8 cellular contexts compared by ENCODE assay signal in genomic region chr7:44087914-44088838, GRCh38. TPM values are rescaled to one million over a fixed set of nuclear protein-coding genes. Genes with fewer than 3 reads are reported as not detected.
DNase-seq lines count a peak whose midpoint lies in the region; TF ChIP-seq lines count a peak whose summit lies in the region.
"Had no signal": no experiment of that assay in that cellular context is flagged by ENCODE, and none has a peak within 500 bp of the region (broad histone marks: within the 10 kb centered on the region; RNA-seq: fewer than 3 reads in every experiment).

No MANE protein-coding gene starts in this region.

- no peaks in the 10 kb centered on the region for H3K36me3 ChIP-seq in ascending aorta

- H3K9me3 ChIP-seq in ascending aorta: no peaks in the 10 kb centered on the region

- POLR2A ChIA-PET in AG04449 (lab: Yijun Ruan, JAX): interaction anchor here (0.9 to 1.7 kb wide), 5 partner anchors 10 to 23 kb away, joined by 3 to 12 read pairs (median 5); partner anchors contain the start of genes AEBP1 and PGAM2

- intact Hi-C loops in ascending aorta (cut with DNase I): loop anchor here (1.0 kb wide), 1 partner anchor 14 kb away; no protein-coding TSS in a partner anchor

- DNase-seq in AG04449 (ENCODE audit: low read depth, low spot score) (peak; percentile 67), ascending aorta (ENCODE audit: low spot score in 2 of 2) (peak; percentile 67 to 94), OCI-M2 (lab: John Stamatoyannopoulos, UW; ENCODE audit: unreplicated experiment) (no peak), NCI-H1417 (lab: John Stamatoyannopoulos, UW) (no peak)
- no peak for DNase-seq in stimulated activated CD4-positive, alpha-beta T cell treated with anti-CD3 and anti-CD28 coated beads, Interleukin-15, amount 100 ng/mL, for 24 hours

- no peak overlapping the region for H3K4me3 ChIP-seq in AG04449 (ENCODE audit: low read depth, low read length)
- H3K4me3 ChIP-seq in ascending aorta: peak overlapping the region in 1 of 2 donors; percentile 9

- peaks cover 34 to 73% of the 10 kb centered on the region in 2 donors for H3K4me1 ChIP-seq in ascending aorta

- CTCF ChIA-PET in AG04449 (lab: Yijun Ruan, JAX): interaction anchor here (0.8 to 1.6 kb wide), 11 partner anchors 10 to 121 kb away, joined by 3 to 5 read pairs (median 3); no protein-coding TSS in a partner anchor

- H3K27me3 ChIP-seq in ascending aorta (no peaks in the 10 kb centered on the region), layer of hippocampus (ENCODE audit: control insufficient read depth, insufficient read depth, low read length) (no peaks in the 10 kb centered on the region)

- H3K27ac ChIP-seq in ascending aorta (peak overlapping the region; percentile 91 to 100), layer of hippocampus (ENCODE audit: low read depth, low read length) (peak overlapping the region; percentile 87)
- H3K27ac ChIP-seq: C4-2B had no signal

- TF ChIP-seq CTCF in AG04449 (IDR thresholded peaks at IDR 0.05; ENCODE audit: insufficient read depth, low read length, missing control alignments) (no peak), ascending aorta (IDR thresholded peaks at IDR 0.05) (no peak)

RNA-seq across cellular contexts. Expression of gene POLM, which starts 5.8 kb away (rescaled TPM):
- 58.8 TPM for total RNA-seq in ascending aorta

RNA-seq across cellular contexts. Expression of gene AEBP1, which starts 16.0 kb away (rescaled TPM):
- total RNA-seq in ascending aorta: 1,349 TPM

RNA-seq across cellular contexts. Expression of gene PGAM2, which starts 22.8 kb away (rescaled TPM):
- total RNA-seq in ascending aorta: not detected
- total RNA-seq: epithelial cell of proximal tubule had no signal

RNA-seq across cellular contexts. Expression of gene POLD2, which starts 35.2 kb away (rescaled TPM):
- 97.0 TPM for total RNA-seq in ascending aorta

RNA-seq across cellular contexts. Expression of gene DBNL, which starts 43.7 kb away (rescaled TPM):
- total RNA-seq in ascending aorta: 177 TPM

Comparison
In these comparisons a context has a peak if more than half of its experiments do, and no peak if none do; other contexts are left out.
1. DNase-seq: peak in AG04449 (single experiment) and ascending aorta (2 of 2); none in stimulated activated CD4-positive, alpha-beta T cell treated with anti-CD3 and anti-CD28 coated beads, Interleukin-15, amount 100 ng/mL, for 24 hours (single experiment), OCI-M2 (single experiment) and NCI-H1417 (0 of 3).